ENCODE assay signal across 1 cellular context in genomic region chrX:55151199-55151598, GRCh38.
TF ChIP-seq lines count a peak whose summit lies in the region.

No MANE protein-coding gene starts in this region.

TF ChIP-seq in HEK293, 187 proteins besides CTCF, POLR2A, EP300 and RAD21 (continued from another document):
- TF ChIP-seq HIC1 (tag by site-specific recombination; IDR thresholded peaks at IDR 0.05) (peak; percentile 55; the same call in 1 of the 2 replicates), GLI2 (tag by site-specific recombination; IDR thresholded peaks at IDR 0.05; ENCODE audit: borderline replicate concordance, low read depth) (peak; percentile 86), ZNF596 (tag by site-specific recombination; IDR thresholded peaks at IDR 0.05) (peak; percentile 81), ZBTB8A (tag by site-specific recombination; IDR thresholded peaks at IDR 0.05) (peak; percentile 49; the same call in 1 of the 2 replicates), ZEB2 (tag by site-specific recombination; IDR thresholded peaks at IDR 0.05) (peak; percentile 35; the same call in 1 of the 2 replicates), KLF7 (tag by site-specific recombination; IDR thresholded peaks at IDR 0.05; ENCODE audit: borderline replicate concordance) (no peak; the same call in 1 of the 2 replicates), ZXDB (tag by site-specific recombination; IDR thresholded peaks at IDR 0.05) (peak; percentile 81), ZNF426 (tag by site-specific recombination; IDR thresholded peaks at IDR 0.05) (no peak), GFI1B (tag by site-specific recombination; IDR thresholded peaks at IDR 0.05) (peak; percentile 77), ZNF600 (tag by site-specific recombination; IDR thresholded peaks at IDR 0.05) (no peak), ZFP37 (tag by site-specific recombination; IDR thresholded peaks at IDR 0.05) (no peak), HOXC10 (CRISPR knock-in tag; IDR thresholded peaks at IDR 0.05) (no peak), ZNF513 (tag by site-specific recombination; IDR thresholded peaks at IDR 0.05) (no peak), PATZ1 (tag by site-specific recombination; IDR thresholded peaks at IDR 0.05) (no peak), ZFP3 (tag by site-specific recombination; IDR thresholded peaks at IDR 0.05; ENCODE audit: low read depth) (no peak), SCRT1 (tag by site-specific recombination; IDR thresholded peaks at IDR 0.05; ENCODE audit: borderline replicate concordance) (peak; percentile 89), ZNF16 (tag by site-specific recombination; IDR thresholded peaks at IDR 0.05; ENCODE audit: low read depth) (no peak), ZSCAN16 (tag by site-specific recombination; IDR thresholded peaks at IDR 0.05) (no peak), ZBTB26 (tag by site-specific recombination; optimal IDR thresholded peaks at IDR 0.05) (no peak), ZNF394 (tag by site-specific recombination; IDR thresholded peaks at IDR 0.05; ENCODE audit: borderline replicate concordance) (no peak), ZNF26 (tag by site-specific recombination; IDR thresholded peaks at IDR 0.05) (no peak), TSHZ1 (tag by site-specific recombination; IDR thresholded peaks at IDR 0.05; ENCODE audit: borderline replicate concordance) (no peak), EGR2 (tag by site-specific recombination; IDR thresholded peaks at IDR 0.05; ENCODE audit: low read depth) (no peak), HOXA7 (CRISPR knock-in tag; IDR thresholded peaks at IDR 0.05; ENCODE audit: borderline replicate concordance) (no peak), ZNF664 (tag by site-specific recombination; IDR thresholded peaks at IDR 0.05) (no peak), ZNF548 (tag by site-specific recombination; IDR thresholded peaks at IDR 0.05) (no peak), ZNF214 (tag by site-specific recombination; IDR thresholded peaks at IDR 0.05; ENCODE audit: borderline replicate concordance) (no peak), ZNF121 (tag by site-specific recombination; IDR thresholded peaks at IDR 0.05) (0 out of 2 replicates have a peak, but pooled peaks have one; percentile 11), PRDM1 (tag by site-specific recombination; IDR thresholded peaks at IDR 0.05) (no peak), BCL11B (tag by site-specific recombination; IDR thresholded peaks at IDR 0.05; ENCODE audit: low read depth) (no peak), ZNF274 (IDR thresholded peaks at IDR 0.05; ENCODE audit: low read length) (no peak), ZNF274 (tag by site-specific recombination; IDR thresholded peaks at IDR 0.05; ENCODE audit: borderline replicate concordance) (no peak), ZSCAN30 (tag by site-specific recombination; IDR thresholded peaks at IDR 0.05) (peak; percentile 88), ZNF654 (tag by site-specific recombination; IDR thresholded peaks at IDR 0.05; ENCODE audit: low read depth) (no peak), ZNF221 (tag by site-specific recombination; IDR thresholded peaks at IDR 0.05; ENCODE audit: borderline replicate concordance) (no peak), ZNF645 (tag by site-specific recombination; IDR thresholded peaks at IDR 0.05) (no peak), ZBTB20 (tag by site-specific recombination; IDR thresholded peaks at IDR 0.05) (no peak), ZNF202 (tag by site-specific recombination; IDR thresholded peaks at IDR 0.05; ENCODE audit: borderline replicate concordance) (no peak), ZNF362 (tag by site-specific recombination; IDR thresholded peaks at IDR 0.05) (no peak), ZFHX2 (tag by site-specific recombination; conservative IDR thresholded peaks at IDR 0.05) (no peak), ZNF777 (tag by site-specific recombination; IDR thresholded peaks at IDR 0.05; ENCODE audit: borderline replicate concordance) (no peak), KLF8 (tag by site-specific recombination; IDR thresholded peaks at IDR 0.05) (no peak), ZNF132 (tag by site-specific recombination; IDR thresholded peaks at IDR 0.05; ENCODE audit: borderline replicate concordance) (no peak), KLF16 (tag by site-specific recombination; IDR thresholded peaks at IDR 0.05) (no peak), MEIS1 (CRISPR knock-in tag; IDR thresholded peaks at IDR 0.05; ENCODE audit: borderline replicate concordance) (no peak)
TF ChIP-seq in HEK293: peak in this region for 32.
